ENCODE assay signal across 20 cellular contexts in the genomic region with DNA sequence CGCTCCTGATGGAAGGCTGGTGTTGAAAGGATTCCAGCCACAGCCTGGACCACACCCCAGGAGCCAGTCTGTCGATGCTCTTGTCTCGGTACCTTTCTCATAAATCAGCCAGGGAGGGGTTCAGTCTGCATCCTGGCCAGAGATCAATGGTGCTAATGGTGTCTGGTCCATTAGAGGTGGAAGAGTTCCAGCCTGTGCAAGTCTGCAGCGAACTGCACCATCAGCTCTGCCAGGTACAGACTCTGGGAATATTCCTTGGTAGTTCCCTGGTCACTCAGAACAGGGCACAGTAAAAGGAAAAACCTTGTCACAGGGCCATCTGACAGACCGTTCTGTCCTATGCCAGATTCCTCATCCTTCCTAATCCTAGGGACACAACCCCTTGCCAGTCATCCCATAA.
"Had no signal": no experiment of that assay in that cellular context is flagged by ENCODE, and none has a peak within 500 bp of the region (broad histone marks: within the 10 kb centered on the region; RNA-seq: fewer than 3 reads in every experiment).

No MANE protein-coding gene starts in this region.

- ATAC-seq: Panc1, T-cell had no signal

- DNase-seq: KBM-7, MV-4-11, NCI-H1048, NCI-H1105, NCI-H1417, NCI-H1436 treated with DMSO at 0.1 percent for 48 hours, NCI-H1694, NCI-H187 treated with DMSO at 0.1 percent for 48 hours, NCI-H2029 treated with DMSO at 0.1 percent for 48 hours, NCI-H345, NCI-H510A treated with DMSO at 0.1 percent for 48 hours, NCI-H526, NCI-H748 treated with DMSO at 0.1 percent for 48 hours, SHP77, SK-N-SH, SW 1271, T-cell had no signal

- H3K27ac ChIP-seq: HL-60, RWPE1 had no signal
